ENCODE assay signal across 1 cellular context in genomic region chr2:20578895-20579825, GRCh38.
TF ChIP-seq lines count a peak whose summit lies in the region.

No MANE protein-coding gene starts in this region.

TF ChIP-seq in A549, 52 proteins besides CTCF, POLR2A, EP300 and RAD21 (continued from another document):
- TF ChIP-seq KDM1A (IDR thresholded peaks at IDR 0.05; ENCODE audit: low read depth) (no peak), HES2 (IDR thresholded peaks at IDR 0.05) (no peak), NR3C1 (IDR thresholded peaks at IDR 0.05) (no peak), GATA3 (IDR thresholded peaks at IDR 0.05; ENCODE audit: borderline replicate concordance) (peak; percentile 60; the same call in 1 of the 2 replicates), JUNB (IDR thresholded peaks at IDR 0.05) (0 out of 2 replicates have a peak, but pooled peaks have one; percentile 69), HDAC2 (IDR thresholded peaks at IDR 0.05) (no peak), POLR2AphosphoS2 (conservative IDR thresholded peaks at IDR 0.05; ENCODE audit: low read length) (no peak), HOXB5 (CRISPR knock-in tag; IDR thresholded peaks at IDR 0.05) (peak; percentile 81), EHMT2 (IDR thresholded peaks at IDR 0.05; ENCODE audit: low read depth) (no peak), TP53 (CRISPR knock-in tag; IDR thresholded peaks at IDR 0.05) (peak; percentile 37; the same call in 1 of the 2 replicates), MAFK (IDR thresholded peaks at IDR 0.05; ENCODE audit: partially characterized antibody) (peak; percentile 73), TFCP2L1 (CRISPR knock-in tag; IDR thresholded peaks at IDR 0.05) (no peak), BCL3 (IDR thresholded peaks at IDR 0.05) (no peak), FOSB (CRISPR knock-in tag; IDR thresholded peaks at IDR 0.05) (no peak), JUN (IDR thresholded peaks at IDR 0.05) (peak; percentile 30 to 75; a peak in 3 of 5 replicates), ZC3H11A (IDR thresholded peaks at IDR 0.05) (no peak; the same call in 1 of the 2 replicates), MAX (IDR thresholded peaks at IDR 0.05) (peak; percentile 85), CBX2 (IDR thresholded peaks at IDR 0.05; ENCODE audit: borderline replicate concordance, low read depth) (no peak), ATOH8 (CRISPR knock-in tag; IDR thresholded peaks at IDR 0.05; ENCODE audit: low read depth) (peak; percentile 75), USF2 (IDR thresholded peaks at IDR 0.05) (peak; percentile 20; the same call in 1 of the 2 replicates), ZFP36 (IDR thresholded peaks at IDR 0.05; ENCODE audit: borderline replicate concordance, partially characterized antibody) (no peak), HMGXB4 (CRISPR knock-in tag; IDR thresholded peaks at IDR 0.05; ENCODE audit: borderline replicate concordance) (no peak), SREBF2 (IDR thresholded peaks at IDR 0.05) (no peak), HOXA7 (CRISPR knock-in tag; IDR thresholded peaks at IDR 0.05) (0 out of 2 replicates have a peak, but pooled peaks have one; percentile 26), KDM5A (IDR thresholded peaks at IDR 0.05) (no peak), FOXS1 (CRISPR knock-in tag; IDR thresholded peaks at IDR 0.05) (peak; percentile 21; the same call in 1 of the 2 replicates), SMC3 (IDR thresholded peaks at IDR 0.05) (0 out of 3 replicates have a peak, but pooled peaks have one; percentile 5), HOXB13 (CRISPR knock-in tag; IDR thresholded peaks at IDR 0.05; ENCODE audit: low read depth) (peak; percentile 40; the same call in 1 of the 2 replicates), ZNF302 (CRISPR knock-in tag; IDR thresholded peaks at IDR 0.05) (peak; percentile 65; the same call in 1 of the 2 replicates), FOSL2 (IDR thresholded peaks at IDR 0.05) (peak; percentile 90), FOSL2 (CRISPR knock-in tag; IDR thresholded peaks at IDR 0.05) (peak; percentile 98)
